In the genomic region with DNA sequence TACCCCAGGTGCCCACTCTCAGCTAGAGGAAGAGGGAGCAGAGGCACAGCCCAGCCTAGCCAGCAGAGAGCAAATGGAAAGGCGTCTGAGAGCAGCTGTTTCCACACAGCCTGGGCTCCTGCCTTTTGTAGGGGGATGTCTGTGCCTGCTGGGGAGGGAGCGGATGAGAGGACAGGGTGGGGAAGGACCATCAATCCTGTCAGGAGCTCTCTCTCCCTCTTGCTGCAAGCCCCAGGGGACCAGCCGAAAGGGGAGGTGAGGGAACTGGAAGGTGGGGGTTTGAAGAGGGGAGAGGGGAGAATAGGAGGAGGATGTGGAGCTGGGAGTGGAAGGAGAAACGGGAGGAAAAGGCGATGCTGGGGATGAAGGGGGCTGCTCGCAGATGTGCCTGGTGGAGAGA, we compare ENCODE assay signal across 1 cellular context.
TF ChIP-seq lines count a peak whose summit lies in the region.

A gene (minus strand): TSS at position 101 of the 400 bp plus-strand sequence. CDS start 125 bp downstream, outside the sequence.

TF ChIP-seq in HepG2, 621 proteins besides CTCF, POLR2A, EP300 and RAD21 (continued from another document):
- TF ChIP-seq, protein P1, sequence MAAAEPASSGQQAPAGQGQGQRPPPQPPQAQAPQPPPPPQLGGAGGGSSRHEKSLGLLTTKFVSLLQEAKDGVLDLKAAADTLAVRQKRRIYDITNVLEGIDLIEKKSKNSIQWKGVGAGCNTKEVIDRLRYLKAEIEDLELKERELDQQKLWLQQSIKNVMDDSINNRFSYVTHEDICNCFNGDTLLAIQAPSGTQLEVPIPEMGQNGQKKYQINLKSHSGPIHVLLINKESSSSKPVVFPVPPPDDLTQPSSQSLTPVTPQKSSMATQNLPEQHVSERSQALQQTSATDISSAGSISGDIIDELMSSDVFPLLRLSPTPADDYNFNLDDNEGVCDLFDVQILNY (CRISPR knock-in tag; conservative IDR thresholded peaks at IDR 0.05): no peak
- TF ChIP-seq, protein P2, sequence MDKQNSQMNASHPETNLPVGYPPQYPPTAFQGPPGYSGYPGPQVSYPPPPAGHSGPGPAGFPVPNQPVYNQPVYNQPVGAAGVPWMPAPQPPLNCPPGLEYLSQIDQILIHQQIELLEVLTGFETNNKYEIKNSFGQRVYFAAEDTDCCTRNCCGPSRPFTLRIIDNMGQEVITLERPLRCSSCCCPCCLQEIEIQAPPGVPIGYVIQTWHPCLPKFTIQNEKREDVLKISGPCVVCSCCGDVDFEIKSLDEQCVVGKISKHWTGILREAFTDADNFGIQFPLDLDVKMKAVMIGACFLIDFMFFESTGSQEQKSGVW (CRISPR knock-in tag; IDR thresholded peaks at IDR 0.05; ENCODE audit: borderline replicate concordance): no peak
- TF ChIP-seq KLF13 (CRISPR knock-in tag; IDR thresholded peaks at IDR 0.05) (no peak), KLF6 (CRISPR knock-in tag; IDR thresholded peaks at IDR 0.05) (no peak), RAD51 (IDR thresholded peaks at IDR 0.05; ENCODE audit: borderline replicate concordance) (no peak), GTF3A (CRISPR knock-in tag; conservative IDR thresholded peaks at IDR 0.05) (no peak), ZNF335 (CRISPR knock-in tag; IDR thresholded peaks at IDR 0.05) (no peak), GTF2F1 (IDR thresholded peaks at IDR 0.05; ENCODE audit: low read length) (no peak), ZNF766 (CRISPR knock-in tag; IDR thresholded peaks at IDR 0.05; ENCODE audit: borderline replicate concordance) (no peak), ESRRA (CRISPR knock-in tag; IDR thresholded peaks at IDR 0.05; ENCODE audit: low read depth) (no peak), ERF (CRISPR knock-in tag; IDR thresholded peaks at IDR 0.05) (no peak)
- TF ChIP-seq, protein P3, sequence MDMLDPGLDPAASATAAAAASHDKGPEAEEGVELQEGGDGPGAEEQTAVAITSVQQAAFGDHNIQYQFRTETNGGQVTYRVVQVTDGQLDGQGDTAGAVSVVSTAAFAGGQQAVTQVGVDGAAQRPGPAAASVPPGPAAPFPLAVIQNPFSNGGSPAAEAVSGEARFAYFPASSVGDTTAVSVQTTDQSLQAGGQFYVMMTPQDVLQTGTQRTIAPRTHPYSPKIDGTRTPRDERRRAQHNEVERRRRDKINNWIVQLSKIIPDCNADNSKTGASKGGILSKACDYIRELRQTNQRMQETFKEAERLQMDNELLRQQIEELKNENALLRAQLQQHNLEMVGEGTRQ (IDR thresholded peaks at IDR 0.05; ENCODE audit: low read depth, low read length): no peak
- TF ChIP-seq, protein P3 (CRISPR knock-in tag; IDR thresholded peaks at IDR 0.05; ENCODE audit: borderline replicate concordance): no peak
- TF ChIP-seq, protein P4, sequence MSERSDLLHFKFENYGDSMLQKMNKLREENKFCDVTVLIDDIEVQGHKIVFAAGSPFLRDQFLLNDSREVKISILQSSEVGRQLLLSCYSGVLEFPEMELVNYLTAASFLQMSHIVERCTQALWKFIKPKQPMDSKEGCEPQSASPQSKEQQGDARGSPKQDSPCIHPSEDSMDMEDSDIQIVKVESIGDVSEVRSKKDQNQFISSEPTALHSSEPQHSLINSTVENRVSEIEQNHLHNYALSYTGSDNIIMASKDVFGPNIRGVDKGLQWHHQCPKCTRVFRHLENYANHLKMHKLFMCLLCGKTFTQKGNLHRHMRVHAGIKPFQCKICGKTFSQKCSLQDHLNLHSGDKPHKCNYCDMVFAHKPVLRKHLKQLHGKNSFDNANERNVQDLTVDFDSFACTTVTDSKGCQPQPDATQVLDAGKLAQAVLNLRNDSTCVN (CRISPR knock-in tag; IDR thresholded peaks at IDR 0.05; ENCODE audit: borderline replicate concordance): no peak
- TF ChIP-seq, protein P5, sequence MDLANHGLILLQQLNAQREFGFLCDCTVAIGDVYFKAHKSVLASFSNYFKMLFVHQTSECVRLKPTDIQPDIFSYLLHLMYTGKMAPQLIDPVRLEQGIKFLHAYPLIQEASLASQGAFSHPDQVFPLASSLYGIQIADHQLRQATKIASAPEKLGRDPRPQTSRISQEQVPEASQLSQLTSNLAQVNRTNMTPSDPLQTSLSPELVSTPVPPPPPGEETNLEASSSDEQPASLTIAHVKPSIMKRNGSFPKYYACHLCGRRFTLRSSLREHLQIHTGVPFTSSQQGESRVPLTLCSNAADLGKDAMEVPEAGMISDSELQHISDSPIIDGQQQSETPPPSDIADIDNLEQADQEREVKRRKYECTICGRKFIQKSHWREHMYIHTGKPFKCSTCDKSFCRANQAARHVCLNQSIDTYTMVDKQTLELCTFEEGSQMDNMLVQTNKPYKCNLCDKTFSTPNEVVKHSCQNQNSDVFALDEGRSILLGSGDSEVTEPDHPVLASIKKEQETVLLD (CRISPR knock-in tag; IDR thresholded peaks at IDR 0.05; ENCODE audit: low read depth): no peak
- TF ChIP-seq, protein P6, sequence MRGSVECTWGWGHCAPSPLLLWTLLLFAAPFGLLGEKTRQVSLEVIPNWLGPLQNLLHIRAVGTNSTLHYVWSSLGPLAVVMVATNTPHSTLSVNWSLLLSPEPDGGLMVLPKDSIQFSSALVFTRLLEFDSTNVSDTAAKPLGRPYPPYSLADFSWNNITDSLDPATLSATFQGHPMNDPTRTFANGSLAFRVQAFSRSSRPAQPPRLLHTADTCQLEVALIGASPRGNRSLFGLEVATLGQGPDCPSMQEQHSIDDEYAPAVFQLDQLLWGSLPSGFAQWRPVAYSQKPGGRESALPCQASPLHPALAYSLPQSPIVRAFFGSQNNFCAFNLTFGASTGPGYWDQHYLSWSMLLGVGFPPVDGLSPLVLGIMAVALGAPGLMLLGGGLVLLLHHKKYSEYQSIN (CRISPR knock-in tag; IDR thresholded peaks at IDR 0.05; ENCODE audit: borderline replicate concordance): no peak
- TF ChIP-seq, protein P7, sequence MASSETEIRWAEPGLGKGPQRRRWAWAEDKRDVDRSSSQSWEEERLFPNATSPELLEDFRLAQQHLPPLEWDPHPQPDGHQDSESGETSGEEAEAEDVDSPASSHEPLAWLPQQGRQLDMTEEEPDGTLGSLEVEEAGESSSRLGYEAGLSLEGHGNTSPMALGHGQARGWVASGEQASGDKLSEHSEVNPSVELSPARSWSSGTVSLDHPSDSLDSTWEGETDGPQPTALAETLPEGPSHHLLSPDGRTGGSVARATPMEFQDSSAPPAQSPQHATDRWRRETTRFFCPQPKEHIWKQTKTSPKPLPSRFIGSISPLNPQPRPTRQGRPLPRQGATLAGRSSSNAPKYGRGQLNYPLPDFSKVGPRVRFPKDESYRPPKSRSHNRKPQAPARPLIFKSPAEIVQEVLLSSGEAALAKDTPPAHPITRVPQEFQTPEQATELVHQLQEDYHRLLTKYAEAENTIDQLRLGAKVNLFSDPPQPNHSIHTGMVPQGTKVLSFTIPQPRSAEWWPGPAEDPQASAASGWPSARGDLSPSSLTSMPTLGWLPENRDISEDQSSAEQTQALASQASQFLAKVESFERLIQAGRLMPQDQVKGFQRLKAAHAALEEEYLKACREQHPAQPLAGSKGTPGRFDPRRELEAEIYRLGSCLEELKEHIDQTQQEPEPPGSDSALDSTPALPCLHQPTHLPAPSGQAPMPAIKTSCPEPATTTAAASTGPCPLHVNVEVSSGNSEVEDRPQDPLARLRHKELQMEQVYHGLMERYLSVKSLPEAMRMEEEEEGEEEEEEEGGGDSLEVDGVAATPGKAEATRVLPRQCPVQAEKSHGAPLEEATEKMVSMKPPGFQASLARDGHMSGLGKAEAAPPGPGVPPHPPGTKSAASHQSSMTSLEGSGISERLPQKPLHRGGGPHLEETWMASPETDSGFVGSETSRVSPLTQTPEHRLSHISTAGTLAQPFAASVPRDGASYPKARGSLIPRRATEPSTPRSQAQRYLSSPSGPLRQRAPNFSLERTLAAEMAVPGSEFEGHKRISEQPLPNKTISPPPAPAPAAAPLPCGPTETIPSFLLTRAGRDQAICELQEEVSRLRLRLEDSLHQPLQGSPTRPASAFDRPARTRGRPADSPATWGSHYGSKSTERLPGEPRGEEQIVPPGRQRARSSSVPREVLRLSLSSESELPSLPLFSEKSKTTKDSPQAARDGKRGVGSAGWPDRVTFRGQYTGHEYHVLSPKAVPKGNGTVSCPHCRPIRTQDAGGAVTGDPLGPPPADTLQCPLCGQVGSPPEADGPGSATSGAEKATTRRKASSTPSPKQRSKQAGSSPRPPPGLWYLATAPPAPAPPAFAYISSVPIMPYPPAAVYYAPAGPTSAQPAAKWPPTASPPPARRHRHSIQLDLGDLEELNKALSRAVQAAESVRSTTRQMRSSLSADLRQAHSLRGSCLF (CRISPR knock-in tag; IDR thresholded peaks at IDR 0.05; ENCODE audit: borderline replicate concordance): no peak
- TF ChIP-seq, protein P8, sequence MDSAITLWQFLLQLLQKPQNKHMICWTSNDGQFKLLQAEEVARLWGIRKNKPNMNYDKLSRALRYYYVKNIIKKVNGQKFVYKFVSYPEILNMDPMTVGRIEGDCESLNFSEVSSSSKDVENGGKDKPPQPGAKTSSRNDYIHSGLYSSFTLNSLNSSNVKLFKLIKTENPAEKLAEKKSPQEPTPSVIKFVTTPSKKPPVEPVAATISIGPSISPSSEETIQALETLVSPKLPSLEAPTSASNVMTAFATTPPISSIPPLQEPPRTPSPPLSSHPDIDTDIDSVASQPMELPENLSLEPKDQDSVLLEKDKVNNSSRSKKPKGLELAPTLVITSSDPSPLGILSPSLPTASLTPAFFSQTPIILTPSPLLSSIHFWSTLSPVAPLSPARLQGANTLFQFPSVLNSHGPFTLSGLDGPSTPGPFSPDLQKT (CRISPR knock-in tag; IDR thresholded peaks at IDR 0.05; ENCODE audit: borderline replicate concordance): no peak
